ENCODE assay signal across 8 cellular contexts in genomic region chr9:97983524-97984187, GRCh38. TPM values are rescaled to one million over a fixed set of nuclear protein-coding genes. Genes with fewer than 3 reads are reported as not detected.
DNase-seq lines count a peak whose midpoint lies in the region; ATAC-seq and TF ChIP-seq lines count a peak whose summit lies in the region.

No MANE protein-coding gene starts in this region.

- H3K4me2 ChIP-seq in OCI-LY7 (ENCODE audit: low read length) (peak overlapping the region; percentile 96), osteoblast (ENCODE audit: insufficient read depth, low read length) (peak overlapping the region; percentile 43)

- H3K4me1 Mint-ChIP-seq in activated naive CD4-positive, alpha-beta T cell treated with anti-CD3 and anti-CD28 coated beads for 36 hours (ENCODE audit: low read depth), result peaks cover 49% of the 10 kb centered on the region

- H3K79me2 ChIP-seq in OCI-LY7 (ENCODE audit: insufficient read depth, low read depth, low read length), result peaks cover 65% of the 10 kb centered on the region
- peaks cover 53% of the 10 kb centered on the region for H3K79me2 ChIP-seq in osteoblast (ENCODE audit: insufficient read depth, low read length)

- H3K27ac ChIP-seq in OCI-LY7 (ENCODE audit: low read depth, low read length, poor library complexity, severe bottlenecking) (peak overlapping the region; percentile 85), osteoblast (ENCODE audit: low read depth, low read length) (peak overlapping the region; percentile 87), thoracic aorta (peak overlapping the region; percentile 97 to 99)

- CTCF ChIA-PET in OCI-LY7 (lab: Charles Lee; ENCODE audit: unreplicated experiment), result interaction anchor here (0.6 to 0.9 kb wide), 2 partner anchors 51 to 60 kb away, joined by 3 read pairs; no protein-coding TSS in a partner anchor
- CTCF ChIA-PET in activated naive CD4-positive, alpha-beta T cell treated with anti-CD3 and anti-CD28 coated beads for 36 hours (lab: Charles Lee), result interaction anchor here (1.0 to 6.6 kb wide), 4 partner anchors 14 to 351 kb away, joined by 3 to 61 read pairs (median 4); partner anchors contain the start of genes TRMO and TSTD2

- H3K27ac Mint-ChIP-seq in activated naive CD4-positive, alpha-beta T cell treated with anti-CD3 and anti-CD28 coated beads for 36 hours, result peak overlapping the region; percentile 94

- POLR2A ChIA-PET in OCI-LY7 (lab: Charles Lee), result interaction anchor here (1.2 to 4.5 kb wide), 4 partner anchors 13 to 58 kb away, joined by 4 to 39 read pairs (median 6); no protein-coding TSS in a partner anchor

- no TSS peak for BruUV-seq in OCI-LY7 (replicated peaks; lab: Mats Ljungman, UMichigan)

- intact Hi-C loops in OCI-LY7 (cut with micrococcal nuclease; ENCODE audit: unreplicated experiment), result loop anchor here (1.0 to 2.0 kb wide), 6 partner anchors 27 to 119 kb away; partner anchors contain the start of gene HEMGN
- intact Hi-C loops in activated naive CD4-positive, alpha-beta T cell treated with anti-CD3 and anti-CD28 coated beads for 36 hours (cut with micrococcal nuclease), result loop anchor here (1.0 to 5.0 kb wide), 9 partner anchors 45 to 1029 kb away; partner anchors contain the start of genes HEMGN, NANS, NCBP1 and TBC1D2

- H3K4me3 ChIP-seq in OCI-LY7 (ENCODE audit: low read depth, low read length, poor library complexity, severe bottlenecking), result peak overlapping the region; percentile 92
- H3K4me3 ChIP-seq in osteoblast (ENCODE audit: insufficient read depth, low read length), result peak overlapping the region; percentile 89
- H3K4me3 ChIP-seq in thoracic aorta, result peak overlapping the region; percentile 100

- H3K36me3 Mint-ChIP-seq in activated naive CD4-positive, alpha-beta T cell treated with anti-CD3 and anti-CD28 coated beads for 36 hours (ENCODE audit: low read depth), result peaks cover 10% of the 10 kb centered on the region

- H2AFZ ChIP-seq in OCI-LY7 (ENCODE audit: low read length), result no peak overlapping the region
- H2AFZ ChIP-seq in osteoblast (ENCODE audit: low read length), result peak overlapping the region; percentile 52

- peaks cover 37% of the 10 kb centered on the region; the same call in 1 of the 2 replicates for H3K36me3 ChIP-seq in OCI-LY7 (ENCODE audit: insufficient read depth, low read length)
- H3K36me3 ChIP-seq in osteoblast (ENCODE audit: insufficient read depth, low read length), result no peaks in the 10 kb centered on the region
- H3K36me3 ChIP-seq in thoracic aorta, result no peaks in the 10 kb centered on the region

- no peaks in the 10 kb centered on the region for H3K9me3 Mint-ChIP-seq in activated naive CD4-positive, alpha-beta T cell treated with anti-CD3 and anti-CD28 coated beads for 36 hours

- H4K20me1 ChIP-seq in OCI-LY7 (ENCODE audit: insufficient read depth, low read length) (peaks cover 23% of the 10 kb centered on the region), osteoblast (ENCODE audit: insufficient read depth, low read length) (peaks cover 12% of the 10 kb centered on the region)

- no peaks in the 10 kb centered on the region for H3K27me3 Mint-ChIP-seq in activated naive CD4-positive, alpha-beta T cell treated with anti-CD3 and anti-CD28 coated beads for 36 hours (ENCODE audit: low read depth)

- H3K4me1 ChIP-seq in OCI-LY7 (ENCODE audit: insufficient read depth, low read length, poor library complexity, severe bottlenecking) (peaks cover 73% of the 10 kb centered on the region), osteoblast (ENCODE audit: insufficient read depth, low read length) (peaks cover 9% of the 10 kb centered on the region), thoracic aorta (ENCODE audit: control insufficient read depth in 1 of 2, low read depth in 2 of 2) (peaks cover 7 to 26% of the 10 kb centered on the region in 2 donors)

- no peaks in the 10 kb centered on the region for H3K9me2 ChIP-seq in OCI-LY7 (ENCODE audit: insufficient read depth, low read length)

- ATAC-seq in HG02798 (IDR thresholded peaks at IDR 0.05; ENCODE audit: poor library complexity, unreplicated experiment) (peak; percentile 6), thoracic aorta (ENCODE audit: insufficient number of reproducible peaks, low FRiP score, low read depth) (peak; percentile 3)

- H3K9me3 ChIP-seq in OCI-LY7 (ENCODE audit: low read length) (no peaks in the 10 kb centered on the region), osteoblast (ENCODE audit: low read depth, low read length) (no peaks in the 10 kb centered on the region), thoracic aorta (no peaks in the 10 kb centered on the region)

- H3K4me3 Mint-ChIP-seq in activated naive CD4-positive, alpha-beta T cell treated with anti-CD3 and anti-CD28 coated beads for 36 hours, result peak overlapping the region; percentile 80

- DNase-seq in GM13977 (ENCODE audit: low spot score), result peak; percentile 78
- DNase-seq in OCI-LY7 (ENCODE audit: low spot score), result peak; percentile 63
- peak; percentile 54 for DNase-seq in activated naive CD4-positive, alpha-beta T cell treated with anti-CD3 and anti-CD28 coated beads for 36 hours
- peak; percentile 66 for DNase-seq in globus pallidus (ENCODE audit: low spot score)
- peak; percentile 94 for DNase-seq in osteoblast (ENCODE audit: insufficient read length, low spot score, missing footprints)
- no peak for DNase-seq in thoracic aorta (ENCODE audit: low spot score)
- no peak for DNase-seq in NCI-H446 treated with DMSO at 0.1 percent for 48 hours (lab: John Stamatoyannopoulos, UW)

- H3K27me3 ChIP-seq in osteoblast (ENCODE audit: insufficient read depth, low read length) (no peaks in the 10 kb centered on the region), thoracic aorta (replicated peaks; ENCODE audit: insufficient read depth) (no peaks in the 10 kb centered on the region)

- in situ Hi-C loops in GM13977 (cut with MboI; ENCODE audit: low pct_unique_long_range_greater_than_20kb, low sequenced_read_pairs, unreplicated experiment), result no loop called here

- TF ChIP-seq CTCF in GM13977 (IDR thresholded peaks at IDR 0.05; ENCODE audit: extremely low read depth, insufficient read depth, missing control alignments), result no peak
- TF ChIP-seq CTCF in OCI-LY7 (conservative IDR thresholded peaks at IDR 0.05; ENCODE audit: low read length), result peak; percentile 11; the same call in 1 of the 2 replicates
- no peak for TF ChIP-seq CTCF in osteoblast (IDR thresholded peaks at IDR 0.05; ENCODE audit: extremely low read depth, low read depth, low read length)
- no peak for TF ChIP-seq CTCF in thoracic aorta (IDR thresholded peaks at IDR 0.05)

RNA-seq across cellular contexts. Expression of gene ANP32B, which starts 0.5 kb away (rescaled TPM):
- 32.1 and 52.7 TPM in 2 replicates for total RNA-seq in OCI-LY7 (2014; rRNA removed; shearing (Covaris generic))
- 389 and 454 TPM in 2 replicates for total RNA-seq in OCI-LY7 (2022)
- 100 to 1,000 TPM; 412 to 414 TPM for total RNA-seq in activated naive CD4-positive, alpha-beta T cell treated with anti-CD3 and anti-CD28 coated beads for 36 hours
- 12.7 and 13.8 TPM in 2 replicates for total RNA-seq in osteoblast
- 10 to 100 TPM; 23.3 to 65.7 TPM for total RNA-seq in thoracic aorta

RNA-seq across cellular contexts. Expression of gene HEMGN, which starts 45.7 kb away (rescaled TPM):
- total RNA-seq in OCI-LY7 (2014; rRNA removed; shearing (Covaris generic)), result 4.3 and 5.4 TPM in 2 replicates
- total RNA-seq in OCI-LY7 (2022) (3.3 and 3.8 TPM in 2 replicates), osteoblast (not detected in 2 replicates), thoracic aorta (under 1 TPM in 1 of 2 donors, not detected in 1; 0.42 TPM)
- total RNA-seq in activated naive CD4-positive, alpha-beta T cell treated with anti-CD3 and anti-CD28 coated beads for 36 hours, result 1 to 10 TPM; 1.8 to 1.9 TPM

Comparison
In these comparisons a context has a peak if more than half of its experiments do, and no peak if none do; other contexts are left out.
1. DNase-seq: peak in GM13977 (single experiment), OCI-LY7 (single experiment), activated naive CD4-positive, alpha-beta T cell treated with anti-CD3 and anti-CD28 coated beads for 36 hours (single experiment), globus pallidus (single experiment) and osteoblast (single experiment); none in thoracic aorta (single experiment) and NCI-H446 treated with DMSO at 0.1 percent for 48 hours (single experiment).
2. Peak in every context shown above with its lines, with median percentiles within 50 percentile points of each other: H3K27ac ChIP-seq and H3K4me3 ChIP-seq.